In genomic region chr13:40271511-40271910, GRCh38 we compare ENCODE assay signal across 9 cellular contexts.
DNase-seq lines count a peak whose midpoint lies in the region; ATAC-seq, FAIRE-seq and TF ChIP-seq lines count a peak whose summit lies in the region.
"Had no signal": no experiment of that assay in that cellular context is flagged by ENCODE, and none has a peak within 500 bp of the region (broad histone marks: within the 10 kb centered on the region; RNA-seq: fewer than 3 reads in every experiment).

No MANE protein-coding gene starts in this region.

- no peaks in the 10 kb centered on the region for H3K36me3 ChIP-seq in GM23338 (ENCODE audit: insufficient read depth)

- FAIRE-seq in GM19239 (lab: Jason Lieb, UNC) = no peak

- H3K4me3 Mint-ChIP-seq in GM23338 (no peak overlapping the region), WTC11 (no peak overlapping the region)

- no peak overlapping the region for H3K4me3 ChIP-seq in GM23338
- H3K4me3 ChIP-seq in skin epidermis = no peak overlapping the region

- no peak overlapping the region for H3K4me2 ChIP-seq in GM23338

- intact Hi-C loops in left cardiac atrium (cut with DNase I) = no loop called here

- 0 out of 2 replicates have a peak, but pooled peaks cover 6% of the 10 kb centered on the region for H3K9me2 ChIP-seq in GM23338 (ENCODE audit: insufficient read depth)

- peak overlapping the region; percentile 59; the same call in 1 of the 2 replicates for H2AFZ ChIP-seq in GM23338

- H3K27ac ChIP-seq in GM23338 (ENCODE audit: low read depth) = 0 out of 2 replicates have a peak overlapping the region, but pooled peaks have one; percentile 45
- peak overlapping the region in 19 of 21 experiments; percentile 2 to 80 (median 61) for H3K27ac ChIP-seq in skin epidermis

- peaks cover 23% of the 10 kb centered on the region for H3K4me1 Mint-ChIP-seq in GM23338
- peaks cover 26% of the 10 kb centered on the region for H3K4me1 Mint-ChIP-seq in WTC11

- H3F3A ChIP-seq in GM23338 (replicated peaks; ENCODE audit: low read depth) = no peaks in the 10 kb centered on the region

- H3K36me3 Mint-ChIP-seq in GM23338 (ENCODE audit: low read depth) = no peaks in the 10 kb centered on the region
- no peaks in the 10 kb centered on the region for H3K36me3 Mint-ChIP-seq in WTC11

- H3K27ac Mint-ChIP-seq in GM23338 = no peak overlapping the region
- no peak overlapping the region for H3K27ac Mint-ChIP-seq in WTC11

- H3K9me3 Mint-ChIP-seq in GM23338 = no peaks in the 10 kb centered on the region
- H3K9me3 Mint-ChIP-seq in WTC11 = no peaks in the 10 kb centered on the region

- no peak for DNase-seq in GM23338 (ENCODE audit: low spot score)
- peak; percentile 12 for DNase-seq in WTC11 (ENCODE audit: low spot score)
- no peak for DNase-seq in left cardiac atrium
- no peak for DNase-seq in retina
- DNase-seq in GM19239 (ENCODE audit: insufficient read length, low spot score) = no peak
- DNase-seq in NCI-H1417 treated with DMSO at 0.1 percent for 48 hours (lab: John Stamatoyannopoulos, UW) = no peak
- DNase-seq: activated CD4-positive, alpha-beta T cell treated with anti-CD3 and anti-CD28 coated beads, Interleukin-2, amount 50 U/mL, for 4 hours had no signal

- POLR2A ChIA-PET in WTC11 (lab: Charles Lee) = no interaction called here

- H3K4me1 ChIP-seq in GM23338 (ENCODE audit: insufficient read depth) = peaks cover 14% of the 10 kb centered on the region

- H3K27me3 Mint-ChIP-seq in GM23338 (ENCODE audit: insufficient read depth, low read depth, poor library complexity) (no peaks in the 10 kb centered on the region), WTC11 (ENCODE audit: low read depth) (no peaks in the 10 kb centered on the region; the same call in 1 of the 2 replicates)

- no peaks in the 10 kb centered on the region for H3K79me2 ChIP-seq in GM23338 (replicated peaks; ENCODE audit: insufficient read depth)

- CTCF ChIA-PET in WTC11 (lab: Charles Lee) = no interaction called here

- ATAC-seq in GM23338 (peak; percentile 25), WTC11 (peak; percentile 62), left cardiac atrium (peak; percentile 28 to 45), GM21717 (IDR thresholded peaks at IDR 0.05; ENCODE audit: unreplicated experiment) (no peak)

- TF ChIP-seq CTCF in GM23338 (conservative IDR thresholded peaks at IDR 0.05; ENCODE audit: low read depth in 2 of 2) (no peak), WTC11 (IDR thresholded peaks at IDR 0.05) (no peak)

- H3K27me3 ChIP-seq in GM23338 (ENCODE audit: insufficient read depth) = no peaks in the 10 kb centered on the region

- H4K20me1 ChIP-seq in GM23338 (replicated peaks; ENCODE audit: insufficient read depth) = no peaks in the 10 kb centered on the region

TF ChIP-seq in GM23338, 12 proteins besides CTCF, POLR2A, EP300 and RAD21 (continues in another document):
- TF ChIP-seq REST (IDR thresholded peaks at IDR 0.05; ENCODE audit: unreplicated experiment) = no peak
- TF ChIP-seq EZH2phosphoT487 (IDR thresholded peaks at IDR 0.05; ENCODE audit: unreplicated experiment) = no peak

TF ChIP-seq in WTC11, 78 proteins besides CTCF, POLR2A, EP300 and RAD21:
- no peak for TF ChIP-seq EMX1 (CRISPR knock-in tag; IDR thresholded peaks at IDR 0.05)
- TF ChIP-seq NR1H2 (CRISPR knock-in tag; IDR thresholded peaks at IDR 0.05) = no peak
- TF ChIP-seq TEAD4 (CRISPR knock-in tag; IDR thresholded peaks at IDR 0.05) = no peak
- TF ChIP-seq ARID4B (CRISPR knock-in tag; IDR thresholded peaks at IDR 0.05; ENCODE audit: borderline replicate concordance) = no peak
- TF ChIP-seq FOXP1 (CRISPR knock-in tag; IDR thresholded peaks at IDR 0.05; ENCODE audit: borderline replicate concordance) = no peak
- no peak for TF ChIP-seq ZNF425 (CRISPR knock-in tag; conservative IDR thresholded peaks at IDR 0.05)
- TF ChIP-seq NFE2L1 (CRISPR knock-in tag; IDR thresholded peaks at IDR 0.05) = no peak
- TF ChIP-seq OVOL2 (CRISPR knock-in tag; IDR thresholded peaks at IDR 0.05; ENCODE audit: borderline replicate concordance) = no peak
- no peak for TF ChIP-seq ZNF138 (CRISPR knock-in tag; conservative IDR thresholded peaks at IDR 0.05)
TF ChIP-seq in WTC11: peak in this region for 0.
